Comparison of ENCODE assay signal across 8 cellular contexts in genomic region chr4:81031389-81032173, GRCh38. TPM values are rescaled to one million over a fixed set of nuclear protein-coding genes. Genes with fewer than 3 reads are reported as not detected.
A peak's percentile ranks its signal among the peaks of the same experiment; 100 is the strongest.
DNase-seq lines count a peak whose midpoint lies in the region; ATAC-seq, FAIRE-seq and TF ChIP-seq lines count a peak whose summit lies in the region.

No MANE protein-coding gene starts in this region.

- H3K4me1 ChIP-seq in CD8-positive, alpha-beta memory T cell (ENCODE audit: insufficient read depth, low read length) = no peaks in the 10 kb centered on the region

- no peaks in the 10 kb centered on the region for H3K27me3 ChIP-seq in CD8-positive, alpha-beta memory T cell (ENCODE audit: insufficient read depth, low read length, poor library complexity, severe bottlenecking)
- peaks cover 20% of the 10 kb centered on the region for H3K27me3 ChIP-seq in bronchial epithelial cell (ENCODE audit: control insufficient read depth, insufficient read depth, low read length)

- no peaks in the 10 kb centered on the region for H3K36me3 ChIP-seq in CD8-positive, alpha-beta memory T cell (ENCODE audit: insufficient read depth, low read length)
- no peaks in the 10 kb centered on the region for H3K36me3 ChIP-seq in bronchial epithelial cell (ENCODE audit: control insufficient read depth, insufficient read depth, low read length)

- no peak overlapping the region for H3K27ac Mint-ChIP-seq in CD8-positive, alpha-beta memory T cell
- H3K27ac Mint-ChIP-seq in natural killer cell = no peak overlapping the region

- H3K4me1 Mint-ChIP-seq in CD8-positive, alpha-beta memory T cell = peaks cover 10 to 17% (median 11%) of the 10 kb centered on the region in 3 donors
- H3K4me1 Mint-ChIP-seq in natural killer cell = peaks cover 19 to 20% of the 10 kb centered on the region in 2 donors

- peaks cover 0 to 2% (median 0%) of the 10 kb centered on the region in 5 donors for H3K9me3 Mint-ChIP-seq in CD8-positive, alpha-beta memory T cell
- no peaks in the 10 kb centered on the region for H3K9me3 Mint-ChIP-seq in natural killer cell

- intact Hi-C loops in natural killer cell (cut with micrococcal nuclease) = no loop called here

- DNase-seq in CD8-positive, alpha-beta memory T cell = no peak
- DNase-seq in bronchial epithelial cell (ENCODE audit: low read depth) (no peak), natural killer cell (no peak), EL (no peak), NCI-H1694 (lab: John Stamatoyannopoulos, UW) (no peak)
- no peak for DNase-seq in activated effector memory CD4-positive, alpha-beta T cell treated with anti-CD3 and anti-CD28 coated beads, Interleukin-2, amount 50 U/mL, for 16 hours

- POLR2A ChIA-PET in CD8-positive, alpha-beta memory T cell (lab: Charles Lee) = no interaction called here

- no peaks in the 10 kb centered on the region for H3K9me3 ChIP-seq in CD8-positive, alpha-beta memory T cell (ENCODE audit: low read length)

- H3K27me3 Mint-ChIP-seq in CD8-positive, alpha-beta memory T cell = peaks cover 21 to 75% of the 10 kb centered on the region in 2 donors
- H3K27me3 Mint-ChIP-seq in natural killer cell (ENCODE audit: low read depth in 2 of 2) = peaks cover 49 to 76% of the 10 kb centered on the region in 2 donors

- peak; percentile 30 for ATAC-seq in HG02759 (IDR thresholded peaks at IDR 0.05; ENCODE audit: unreplicated experiment)
- peak in 1 of 3 donors; percentile 24 for ATAC-seq in natural killer cell
- ATAC-seq in GM18520 (IDR thresholded peaks at IDR 0.05; ENCODE audit: unreplicated experiment) = no peak

- H3K27ac ChIP-seq in CD8-positive, alpha-beta memory T cell (ENCODE audit: low read depth, low read length) = no peak overlapping the region

- no peak overlapping the region for H3K4me3 ChIP-seq in CD8-positive, alpha-beta memory T cell (ENCODE audit: low read length)
- peak overlapping the region; percentile 20 for H3K4me3 ChIP-seq in bronchial epithelial cell (ENCODE audit: low read depth, low read length)

- no peaks in the 10 kb centered on the region for H3K36me3 Mint-ChIP-seq in CD8-positive, alpha-beta memory T cell
- H3K36me3 Mint-ChIP-seq in natural killer cell = no peaks in the 10 kb centered on the region

- no peak for TF ChIP-seq CTCF in bronchial epithelial cell (IDR thresholded peaks at IDR 0.05; ENCODE audit: insufficient read depth, low read length, severe bottlenecking)
- no peak for TF ChIP-seq CTCF in natural killer cell (IDR thresholded peaks at IDR 0.05)

- no peak for FAIRE-seq in bronchial epithelial cell (lab: Jason Lieb, UNC)

- CTCF ChIA-PET in CD8-positive, alpha-beta memory T cell (lab: Charles Lee) = interaction anchor here (1.8 kb wide), 1 partner anchor 9 kb away, joined by 8 read pairs; no protein-coding TSS in a partner anchor

- H3K4me3 Mint-ChIP-seq in CD8-positive, alpha-beta memory T cell = peak overlapping the region in 5 of 7 donors; percentile 7 to 63 (median 42)
- H3K4me3 Mint-ChIP-seq in natural killer cell = peak overlapping the region; percentile 77

RNA-seq across cellular contexts. Expression of gene BMP3, which starts 1.1 kb away (rescaled TPM):
- not detected for total RNA-seq in CD8-positive, alpha-beta memory T cell
- not detected for polyA plus RNA-seq in CD8-positive, alpha-beta memory T cell
- under 0.01 and 0.38 TPM in 2 replicates for total RNA-seq in bronchial epithelial cell
- total RNA-seq in natural killer cell = not detected
